Comparison of ENCODE assay signal across 15 cellular contexts in the genomic region with DNA sequence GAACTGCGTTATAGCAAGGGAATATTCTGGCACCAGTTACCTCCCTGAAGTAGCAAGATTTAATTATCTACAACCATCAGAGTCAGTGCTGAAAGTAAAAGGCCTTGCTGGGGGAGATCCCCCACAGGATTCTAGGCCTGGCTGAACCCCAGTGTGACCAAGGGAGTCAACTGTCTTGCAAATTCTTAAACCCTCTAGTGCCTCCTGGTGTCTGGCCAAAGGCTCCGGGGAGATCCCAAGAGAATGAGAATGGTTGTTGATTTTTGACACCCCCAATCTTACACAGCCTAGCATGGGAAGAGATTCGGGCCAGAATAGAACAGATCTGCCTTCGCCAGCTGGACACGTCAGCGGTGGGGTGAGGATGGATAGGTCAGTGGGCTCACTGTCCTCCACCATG.
DNase-seq lines count a peak whose midpoint lies in the region; ATAC-seq and TF ChIP-seq lines count a peak whose summit lies in the region.
"Had no signal": no experiment of that assay in that cellular context is flagged by ENCODE, and none has a peak within 500 bp of the region (broad histone marks: within the 10 kb centered on the region; RNA-seq: fewer than 3 reads in every experiment).

No MANE protein-coding gene starts in this region.

- no peak overlapping the region for H3K27ac ChIP-seq in DND-41 (ENCODE audit: low read length)
- no peak overlapping the region for H3K27ac ChIP-seq in Karpas-422 (ENCODE audit: low read length)
- peak overlapping the region; percentile 77 for H3K27ac ChIP-seq in VCaP
- no peak overlapping the region for H3K27ac ChIP-seq in ascending aorta

- H3K79me2 ChIP-seq in DND-41 (ENCODE audit: insufficient read depth, low read length) (no peaks in the 10 kb centered on the region), Karpas-422 (ENCODE audit: low read length) (no peaks in the 10 kb centered on the region)

- no peak overlapping the region for H3K4me2 ChIP-seq in DND-41 (ENCODE audit: insufficient read depth, low read length)
- no peak overlapping the region for H3K4me2 ChIP-seq in Karpas-422 (ENCODE audit: low read depth, low read length, poor library complexity, severe bottlenecking)

- intact Hi-C loops in ascending aorta (cut with DNase I) = no loop called here

- no peak overlapping the region for H2AFZ ChIP-seq in DND-41 (ENCODE audit: low read depth, low read length)
- H2AFZ ChIP-seq in Karpas-422 (ENCODE audit: low read length) = no peak overlapping the region

- H3K9me3 ChIP-seq in DND-41 (ENCODE audit: insufficient read depth, low read length, severe bottlenecking) (peaks cover 7% of the 10 kb centered on the region), Karpas-422 (ENCODE audit: low read length) (no peaks in the 10 kb centered on the region), ascending aorta (no peaks in the 10 kb centered on the region)

- H3K4me3 ChIP-seq in DND-41 (ENCODE audit: low read depth in 1 of 2, low read length in 2 of 2) = no peak overlapping the region
- H3K4me3 ChIP-seq in Karpas-422 (ENCODE audit: low read length) = no peak overlapping the region
- H3K4me3 ChIP-seq in ascending aorta = no peak overlapping the region

- H4K20me1 ChIP-seq in DND-41 (ENCODE audit: insufficient read depth, low read length) = no peaks in the 10 kb centered on the region
- H4K20me1 ChIP-seq in Karpas-422 (ENCODE audit: insufficient read depth, low read depth, low read length) = no peaks in the 10 kb centered on the region

- no peak for DNase-seq in DND-41
- DNase-seq in Karpas-422 = peak; percentile 47
- DNase-seq in left kidney (ENCODE audit: low read depth, low spot score) = peak; percentile 21
- no peak for DNase-seq in SIG-M5 (lab: John Stamatoyannopoulos, UW)
- no peak for DNase-seq in inferior parietal cortex (ENCODE audit: extremely low spot score)
- no peak for DNase-seq in ascending aorta (ENCODE audit: low spot score in 2 of 2)
- DNase-seq: activated CD4-positive, alpha-beta T cell treated with anti-CD3 and anti-CD28 coated beads for 1 hour; activated T-cell treated with anti-CD3 and anti-CD28 coated beads, Interleukin-2, amount 50 U/mL, for 4 hours; erythroblast; glutamatergic neuron; NCI-H345; T-cell had no signal

- H3K4me1 ChIP-seq in DND-41 (ENCODE audit: insufficient read depth, low read length) = no peaks in the 10 kb centered on the region
- H3K4me1 ChIP-seq in Karpas-422 (ENCODE audit: low read length) = no peaks in the 10 kb centered on the region
- peaks cover 0 to 4% of the 10 kb centered on the region in 2 donors for H3K4me1 ChIP-seq in ascending aorta

- ATAC-seq in DND-41 (ENCODE audit: insufficient read depth, low read depth) (no peak), GM19452 (IDR thresholded peaks at IDR 0.05; ENCODE audit: unreplicated experiment) (no peak)
- ATAC-seq: activated T-cell treated with anti-CD3 and anti-CD28 coated beads, Interleukin-2, amount 50 U/mL, for 4 hours; left lobe of liver; T-cell had no signal

- no peaks in the 10 kb centered on the region for H3K9me2 ChIP-seq in Karpas-422 (replicated peaks; ENCODE audit: insufficient read depth, low read length)

- no peaks in the 10 kb centered on the region for H3K27me3 ChIP-seq in DND-41 (ENCODE audit: insufficient read depth, low read length, poor library complexity)
- H3K27me3 ChIP-seq in Karpas-422 (ENCODE audit: low read length) = no peaks in the 10 kb centered on the region
- H3K27me3 ChIP-seq in ascending aorta = no peaks in the 10 kb centered on the region

- TF ChIP-seq CTCF in DND-41 (IDR thresholded peaks at IDR 0.05; ENCODE audit: borderline replicate concordance, extremely low read depth, low read length, poor library complexity, severe bottlenecking) (peak; percentile 42), VCaP (conservative IDR thresholded peaks at IDR 0.05) (no peak), ascending aorta (IDR thresholded peaks at IDR 0.05) (no peak)

- H3K9ac ChIP-seq in DND-41 (ENCODE audit: low read depth, low read length) = no peak overlapping the region
- H3K9ac ChIP-seq in Karpas-422 (ENCODE audit: low read length) = no peak overlapping the region

- no peaks in the 10 kb centered on the region for H3K36me3 ChIP-seq in DND-41 (ENCODE audit: insufficient read depth, low read length)
- H3K36me3 ChIP-seq in Karpas-422 (ENCODE audit: insufficient read depth, low read length) = no peaks in the 10 kb centered on the region
- H3K36me3 ChIP-seq in ascending aorta = no peaks in the 10 kb centered on the region

Comparison
In these comparisons a context has a peak if more than half of its experiments do, and no peak if none do; other contexts are left out.
1. DNase-seq: peak in Karpas-422 (single experiment) and left kidney (single experiment); none in DND-41 (single experiment), SIG-M5 (single experiment), inferior parietal cortex (single experiment) and ascending aorta (0 of 2).